ENCODE assay signal across 10 cellular contexts in the genomic region with DNA sequence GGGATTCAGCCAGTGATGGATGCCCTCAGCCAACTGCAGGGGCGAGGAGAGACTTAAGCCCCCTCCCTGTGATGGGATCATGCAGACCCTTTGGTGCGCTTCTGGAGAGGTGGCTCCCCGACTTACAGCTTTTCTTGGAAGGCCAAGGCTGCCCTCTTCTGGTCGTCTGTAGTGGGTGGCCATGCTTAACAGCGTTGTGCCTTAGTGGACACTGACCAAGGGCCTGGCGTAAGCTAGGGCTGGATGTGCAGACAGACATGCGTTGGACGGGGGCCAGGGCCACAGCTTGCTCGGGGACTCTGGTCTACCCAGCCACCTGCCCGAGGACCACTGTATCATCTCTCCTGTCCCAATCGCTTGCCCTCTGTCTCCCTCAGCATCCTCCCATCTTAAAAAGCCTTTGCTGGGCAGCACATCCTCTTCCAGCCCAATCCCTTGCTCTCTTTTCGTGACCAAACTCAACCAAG. TPM values are rescaled to one million over a fixed set of nuclear protein-coding genes. Genes with fewer than 3 reads are reported as not detected.
DNase-seq lines count a peak whose midpoint lies in the region; ATAC-seq lines count a peak whose summit lies in the region.
"Had no signal": no experiment of that assay in that cellular context is flagged by ENCODE, and none has a peak within 500 bp of the region (broad histone marks: within the 10 kb centered on the region; RNA-seq: fewer than 3 reads in every experiment).

No MANE protein-coding gene starts in this region.

- H3K4me3 ChIP-seq in MG63 = no peak overlapping the region
- H3K4me3 ChIP-seq: SK-N-MC, skin epidermis had no signal

- ATAC-seq in sciatic nerve = peak; percentile 87
- ATAC-seq in HG03354 (IDR thresholded peaks at IDR 0.05; ENCODE audit: poor library complexity, severe bottlenecking, unreplicated experiment) = no peak
- ATAC-seq in HG03159 (IDR thresholded peaks at IDR 0.05; ENCODE audit: unreplicated experiment) = no peak

- intact Hi-C loops in sciatic nerve (cut with DNase I) = no loop called here

- peaks cover 4% of the 10 kb centered on the region; the same call in 1 of the 2 replicates for H3K27me3 ChIP-seq in MG63

- H3K9me3 ChIP-seq in MG63 = no peaks in the 10 kb centered on the region

- DNase-seq in DMS53 treated with DMSO at 0.1 percent for 48 hours (lab: John Stamatoyannopoulos, UW; ENCODE audit: unreplicated experiment) (peak; percentile 28), MG63 (peak; percentile 52), SHP77 treated with DMSO at 0.1 percent for 48 hours (lab: John Stamatoyannopoulos, UW) (peak; percentile 15), T47D (ENCODE audit: low read depth in 1 of 2, low spot score in 1 of 2) (peak; percentile 19 to 77), iPS DF 4.7 (ENCODE audit: extremely low read depth, low spot score) (peak; percentile 74), sciatic nerve (ENCODE audit: low spot score) (peak; percentile 89)

- no peaks in the 10 kb centered on the region for H3K36me3 ChIP-seq in MG63

- in situ Hi-C loops in T47D (cut with HindIII; ENCODE audit: low pct_unique_long_range_greater_than_20kb, low sequenced_read_pairs) = no loop called here

RNA-seq across cellular contexts. Expression of a gene that starts 5.5 kb away (rescaled TPM):
- 2.3 and 3.6 TPM in 2 replicates for total RNA-seq in MG63 (2014; rRNA removed; shearing (Covaris generic); ENCODE audit: low replicate concordance)
- total RNA-seq in sciatic nerve = 12.4 TPM

RNA-seq across cellular contexts. Expression of a gene that starts 49.7 kb away (rescaled TPM):
- total RNA-seq in MG63 (2014; rRNA removed; shearing (Covaris generic); ENCODE audit: low replicate concordance) = 302 and 372 TPM in 2 replicates
- 111 TPM for total RNA-seq in sciatic nerve

Comparison
In these comparisons a context has a peak if more than half of its experiments do, and no peak if none do; other contexts are left out.
1. DNase-seq: peak in every context shown above with its lines; median percentile 89 in sciatic nerve; 74 in iPS DF 4.7; 52 in MG63; 48 in T47D; 28 in DMS53 treated with DMSO at 0.1 percent for 48 hours; 15 in SHP77 treated with DMSO at 0.1 percent for 48 hours.